17 cellular contexts compared by ENCODE assay signal in genomic region chr2:186594001-186594722, GRCh38. TPM values are rescaled to one million over a fixed set of nuclear protein-coding genes. Genes with fewer than 3 reads are reported as not detected.
DNase-seq lines count a peak whose midpoint lies in the region; ATAC-seq and TF ChIP-seq lines count a peak whose summit lies in the region.
"Had no signal": no experiment of that assay in that cellular context is flagged by ENCODE, and none has a peak within 500 bp of the region (broad histone marks: within the 10 kb centered on the region; RNA-seq: fewer than 3 reads in every experiment).

No MANE protein-coding gene starts in this region.

- H3K9me3 Mint-ChIP-seq in brain, result no peaks in the 10 kb centered on the region
- no peaks in the 10 kb centered on the region for H3K9me3 Mint-ChIP-seq in mesothelial cell of epicardium
- H3K9me3 Mint-ChIP-seq: activated CD4-positive, alpha-beta memory T cell treated with anti-CD3 and anti-CD28 coated beads, Interleukin-2, amount 10 ng/mL, durations not matched to agents 7 days and 5 days had no signal

- H3K27ac Mint-ChIP-seq in brain (peak overlapping the region in 2 of 5 experiments; percentile 1 to 43), mesothelial cell of epicardium (peak overlapping the region; percentile 62)
- H3K27ac Mint-ChIP-seq: activated CD4-positive, alpha-beta memory T cell treated with anti-CD3 and anti-CD28 coated beads, Interleukin-2, amount 10 ng/mL, durations not matched to agents 7 days and 5 days had no signal

- H3F3A ChIP-seq in smooth muscle cell (ENCODE audit: low read depth), result peaks cover 14% of the 10 kb centered on the region

- H3K4me3 ChIP-seq in Panc1 (ENCODE audit: low read depth in 2 of 2, low read length in 2 of 2) (no peak overlapping the region), smooth muscle cell (peak overlapping the region; percentile 96)

- peaks cover 3% of the 10 kb centered on the region for H3K27me3 Mint-ChIP-seq in brain
- H3K27me3 Mint-ChIP-seq in mesothelial cell of epicardium (ENCODE audit: low read depth), result no peaks in the 10 kb centered on the region
- H3K27me3 Mint-ChIP-seq: activated CD4-positive, alpha-beta memory T cell treated with anti-CD3 and anti-CD28 coated beads, Interleukin-2, amount 10 ng/mL, durations not matched to agents 7 days and 5 days had no signal

- H3K79me2 ChIP-seq in smooth muscle cell (ENCODE audit: low read depth), result peaks cover 98% of the 10 kb centered on the region

- H3K36me3 Mint-ChIP-seq in brain (no peaks in the 10 kb centered on the region), mesothelial cell of epicardium (no peaks in the 10 kb centered on the region)

- H4K20me1 ChIP-seq in smooth muscle cell (ENCODE audit: low read depth), result peaks cover 82% of the 10 kb centered on the region

- DNase-seq in Panc1 (ENCODE audit: low read depth, low spot score) (no peak), mesothelial cell of epicardium (ENCODE audit: low spot score in 2 of 2, unreplicated experiment in 2 of 2) (no peak), smooth muscle cell (lab: John Stamatoyannopoulos, UW; ENCODE audit: unreplicated experiment) (no peak), COLO829 (ENCODE audit: low spot score) (no peak), GM10266 (ENCODE audit: extremely low spot score) (no peak)
- DNase-seq: activated CD4-positive, alpha-beta memory T cell treated with anti-CD3 and anti-CD28 coated beads, Interleukin-2, amount 10 ng/mL, durations not matched to agents 7 days and 5 days; activated CD4-positive, CD25-positive, alpha-beta regulatory T cell; activated naive CD4-positive, alpha-beta T cell; amygdala; IMR-90; MM.1S; NCI-H748 treated with DMSO at 0.1 percent for 48 hours; occipital lobe; stimulated activated CD4-positive, alpha-beta T cell treated with anti-CD3 and anti-CD28 coated beads, Interleukin-4, amount 100 ng/mL, for 4 hours had no signal

- TF ChIP-seq CTCF in Panc1 (IDR thresholded peaks at IDR 0.05) (no peak), brain (conservative IDR thresholded peaks at IDR 0.05) (no peak), mesothelial cell of epicardium (IDR thresholded peaks at IDR 0.05; ENCODE audit: unreplicated experiment) (no peak), smooth muscle cell (IDR thresholded peaks at IDR 0.05; ENCODE audit: borderline replicate concordance, insufficient read depth, poor library complexity, severe bottlenecking) (no peak), GM10266 (IDR thresholded peaks at IDR 0.05; ENCODE audit: control insufficient read depth, insufficient read depth, low read depth, missing control alignments) (no peak)

- WGBS in smooth muscle cell (ENCODE audit: low lambda C conversion rate), result 52% methylated on average over 4 of the region's 4 CpGs

- no TSS peak for BruUV-seq in Panc1 (replicated peaks; lab: Mats Ljungman, UMichigan)

- H3K27ac ChIP-seq in Panc1 (ENCODE audit: low read length), result peak overlapping the region; percentile 61
- H3K27ac ChIP-seq in smooth muscle cell (ENCODE audit: low read depth), result peak overlapping the region; percentile 99
- H3K27ac ChIP-seq: HL-60 had no signal

- peak overlapping the region; percentile 86 for H3K4me2 ChIP-seq in smooth muscle cell

- H3K4me3 Mint-ChIP-seq in brain (peak overlapping the region; percentile 12 to 78 (median 35)), mesothelial cell of epicardium (no peak overlapping the region)
- H3K4me3 Mint-ChIP-seq: activated CD4-positive, alpha-beta memory T cell treated with anti-CD3 and anti-CD28 coated beads, Interleukin-2, amount 10 ng/mL, durations not matched to agents 7 days and 5 days had no signal

- CTCF ChIA-PET in Panc1 (lab: Charles Lee), result no interaction called here

- in situ Hi-C loops in Panc1 (cut with HindIII; ENCODE audit: low pct_unique_long_range_greater_than_20kb, low sequenced_read_pairs), result no loop called here

- POLR2A ChIA-PET in Panc1 (lab: Charles Lee), result no interaction called here

- H2AFZ ChIP-seq in smooth muscle cell (ENCODE audit: low read depth), result no peak overlapping the region

- H3K4me1 ChIP-seq in Panc1 (ENCODE audit: control insufficient read depth, insufficient read depth, low read length) (peaks cover 52% of the 10 kb centered on the region), smooth muscle cell (ENCODE audit: low read depth) (peaks cover 65% of the 10 kb centered on the region)

- H3K9ac ChIP-seq in smooth muscle cell (ENCODE audit: low read depth), result no peak overlapping the region

- H3K9me3 ChIP-seq in Panc1 (ENCODE audit: control insufficient read depth, insufficient read depth, low read depth, low read length) (no peaks in the 10 kb centered on the region), smooth muscle cell (replicated peaks; ENCODE audit: low read depth) (no peaks in the 10 kb centered on the region)

- H3K4me1 Mint-ChIP-seq in brain (peaks cover 64% of the 10 kb centered on the region), mesothelial cell of epicardium (peaks cover 66% of the 10 kb centered on the region)

- no peaks in the 10 kb centered on the region for H3K27me3 ChIP-seq in Panc1 (ENCODE audit: control insufficient read depth, insufficient read depth, low read length)
- H3K27me3 ChIP-seq in smooth muscle cell (ENCODE audit: low read depth), result no peaks in the 10 kb centered on the region

- ATAC-seq in Panc1 (no peak), HG02571 (IDR thresholded peaks at IDR 0.05; ENCODE audit: unreplicated experiment) (no peak)

- intact Hi-C loops in Panc1 (cut with micrococcal nuclease; ENCODE audit: unreplicated experiment), result loop anchor here (5.0 kb wide), 1 partner anchor 77 kb away; no protein-coding TSS in a partner anchor

- peaks cover 4% of the 10 kb centered on the region; the same call in 1 of the 2 replicates for H3K36me3 ChIP-seq in Panc1 (ENCODE audit: control insufficient read depth, insufficient read depth, low read length)
- H3K36me3 ChIP-seq in smooth muscle cell (ENCODE audit: low read depth), result no peaks in the 10 kb centered on the region

RNA-seq across cellular contexts. Expression of gene ITGAV, which starts 4.3 kb away (rescaled TPM):
- total RNA-seq in Panc1 (2021; ENCODE audit: unreplicated experiment) (218 TPM), mesothelial cell of epicardium (93.3 to 112 TPM (median 100 TPM) in 3 replicates), smooth muscle cell (360 and 467 TPM in 2 replicates)
- 140 TPM for polyA plus RNA-seq in Panc1 (2012; ENCODE audit: insufficient read length)
- polyA plus RNA-seq in brain (ENCODE audit: insufficient read depth, low read depth, low replicate concordance) (10.7 TPM), smooth muscle cell (70.8 and 78.3 TPM in 2 replicates)
